8 cellular contexts compared by ENCODE assay signal in the genomic region with DNA sequence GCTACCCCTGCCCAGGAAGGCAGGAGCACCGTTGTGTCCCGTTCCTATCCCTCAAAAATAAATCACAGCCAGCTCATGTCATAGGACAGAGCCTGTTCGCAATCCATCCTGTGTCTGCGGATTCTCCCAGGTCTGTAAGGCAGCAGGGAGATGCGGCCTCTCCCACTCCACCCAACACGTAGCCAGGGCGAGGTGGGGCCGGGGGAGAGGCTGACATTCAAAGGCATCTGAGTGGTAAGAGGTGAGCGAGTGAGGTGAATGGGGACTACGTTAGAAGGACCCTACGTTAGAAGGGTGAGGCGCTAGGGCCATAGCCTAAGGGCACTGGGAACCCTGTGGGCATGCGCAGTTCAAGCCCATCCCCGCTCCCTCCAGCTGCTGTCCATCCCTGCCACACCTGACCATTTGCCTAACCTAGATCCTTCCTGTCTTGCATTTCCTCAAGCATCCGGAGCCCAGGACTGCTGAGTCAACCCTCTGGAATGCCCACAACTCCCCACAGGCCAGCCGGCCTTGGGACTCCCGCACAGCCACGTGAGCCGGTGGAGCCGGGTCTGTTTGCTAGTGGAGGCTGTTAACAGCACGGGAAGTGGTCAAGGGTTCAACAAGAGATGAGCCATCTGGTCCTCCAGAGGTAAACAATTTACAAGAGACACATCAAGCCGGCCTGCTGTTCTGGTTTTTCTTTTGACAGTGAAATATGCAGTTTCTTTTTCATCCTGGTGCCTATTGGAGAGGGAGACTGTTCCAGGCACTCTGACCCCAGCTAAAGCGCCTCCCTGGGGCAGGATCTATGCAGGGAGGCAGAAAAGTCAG. TPM values are rescaled to one million over a fixed set of nuclear protein-coding genes. Genes with fewer than 3 reads are reported as not detected.
DNase-seq lines count a peak whose midpoint lies in the region; ATAC-seq and TF ChIP-seq lines count a peak whose summit lies in the region.

No MANE protein-coding gene starts in this region.

- in situ Hi-C loops in astrocyte of the spinal cord (cut with HindIII; ENCODE audit: low sequenced_read_pairs) = no loop called here

- peak; percentile 100 for DNase-seq in HT1080 (ENCODE audit: low read depth)
- DNase-seq in astrocyte of the spinal cord (ENCODE audit: low read depth, low spot score) = peak; percentile 96
- DNase-seq in iPS-NIHi7 (ENCODE audit: extremely low spot score) = peak; percentile 84
- DNase-seq in suprapubic skin (ENCODE audit: low spot score in 2 of 2) = no peak
- DNase-seq in NCI-H345 (lab: John Stamatoyannopoulos, UW) = no peak
- no peak for DNase-seq in dorsolateral prefrontal cortex

- H3K4me1 ChIP-seq in suprapubic skin = peaks cover 20% of the 10 kb centered on the region

- intact Hi-C loops in dorsolateral prefrontal cortex (cut with DNase I) = no loop called here

- 45% methylated on average over 20 of the region's 23 CpGs for WGBS in suprapubic skin

- TF ChIP-seq POLR2A in suprapubic skin (IDR thresholded peaks at IDR 0.05) = no peak

- H3K9me3 ChIP-seq in suprapubic skin = no peaks in the 10 kb centered on the region

- H3K27me3 ChIP-seq in suprapubic skin (no peaks in the 10 kb centered on the region), dorsolateral prefrontal cortex (no peaks in the 10 kb centered on the region)

- H3K27ac ChIP-seq in suprapubic skin = peak overlapping the region; percentile 9
- peak overlapping the region in 1 of 59 donors; percentile 3 for H3K27ac ChIP-seq in dorsolateral prefrontal cortex

- TF ChIP-seq EP300 in suprapubic skin (IDR thresholded peaks at IDR 0.05) = no peak

- TF ChIP-seq CTCF in astrocyte of the spinal cord (IDR thresholded peaks at IDR 0.05; ENCODE audit: low read depth, low read length) = no peak
- TF ChIP-seq CTCF in suprapubic skin (IDR thresholded peaks at IDR 0.05) = no peak
- no peak for TF ChIP-seq CTCF in dorsolateral prefrontal cortex (IDR thresholded peaks at IDR 0.05 in 54 of 56, conservative IDR thresholded peaks at IDR 0.05 in 2 of 56; ENCODE audit: low read depth in 1 of 56, partially characterized antibody in 56 of 56)

- no peak overlapping the region for H3K4me3 ChIP-seq in astrocyte of the spinal cord (ENCODE audit: low read depth, low read length)
- H3K4me3 ChIP-seq in suprapubic skin = no peak overlapping the region
- no peak overlapping the region for H3K4me3 ChIP-seq in dorsolateral prefrontal cortex

- no peak for ATAC-seq in HG03196 (IDR thresholded peaks at IDR 0.05; ENCODE audit: unreplicated experiment)
- no peak for ATAC-seq in GM18870 (IDR thresholded peaks at IDR 0.05; ENCODE audit: unreplicated experiment)

- H3K36me3 ChIP-seq in suprapubic skin = no peaks in the 10 kb centered on the region

RNA-seq across cellular contexts. Expression of gene RIPOR3, which starts 45.9 kb away (rescaled TPM):
- total RNA-seq in HT1080 (2014; rRNA removed; shearing (Covaris generic)) = not detected in 2 replicates
- not detected in 2 replicates for polyA plus RNA-seq in HT1080 (2015; cell fraction: cytosol; rRNA removed)
- 0.05 TPM in 1 of 2 replicates, not detected in the other for polyA plus RNA-seq in HT1080 (2015; cell fraction: nucleus; rRNA removed)
- total RNA-seq in suprapubic skin (10 to 100 TPM in 1 of 4 donors, 1 to 10 TPM in 3; 3.3 to 10.1 (median 5.3) TPM), dorsolateral prefrontal cortex (10 to 100 TPM in 3 of 120 experiments, 1 to 10 TPM in 114, under 1 TPM in 3; 0.69 to 27.4 (median 3.9) TPM)

Comparison
In these comparisons a context has a peak if more than half of its experiments do, and no peak if none do; other contexts are left out.
1. DNase-seq: peak in HT1080 (single experiment), astrocyte of the spinal cord (single experiment) and iPS-NIHi7 (single experiment); none in suprapubic skin (0 of 2), NCI-H345 (single experiment) and dorsolateral prefrontal cortex (0 of 10).